In the genomic region with DNA sequence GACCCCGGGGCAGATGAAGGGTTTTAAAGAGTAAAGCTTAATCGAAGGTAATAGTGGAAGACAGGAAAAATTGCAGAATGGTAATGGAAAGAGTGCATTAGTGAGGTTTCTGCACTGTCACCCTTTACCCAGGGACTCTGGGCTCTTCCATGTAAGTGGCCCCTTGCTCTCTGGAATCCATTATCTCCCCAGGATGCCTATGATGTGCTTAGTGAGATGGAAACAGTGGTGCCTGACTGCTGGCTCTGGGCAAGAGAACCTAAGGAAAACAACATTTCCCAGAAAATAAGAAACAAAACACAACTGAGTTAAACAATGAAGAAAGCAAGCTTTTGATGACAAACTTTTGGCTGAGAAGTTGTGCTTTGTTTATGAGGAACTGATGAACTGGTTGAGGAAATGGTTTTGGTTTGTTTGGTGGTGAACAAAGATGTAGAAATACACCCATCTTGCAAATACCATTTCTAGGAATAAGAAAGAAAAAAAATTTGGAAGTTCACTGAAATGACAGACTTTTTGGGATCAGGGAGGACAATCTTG, we compare ENCODE assay signal across 19 cellular contexts.
DNase-seq lines count a peak whose midpoint lies in the region; ATAC-seq and TF ChIP-seq lines count a peak whose summit lies in the region.
"Had no signal": no experiment of that assay in that cellular context is flagged by ENCODE, and none has a peak within 500 bp of the region (broad histone marks: within the 10 kb centered on the region; RNA-seq: fewer than 3 reads in every experiment).

No MANE protein-coding gene starts in this region.

- H3K27ac ChIP-seq in CD4-positive, alpha-beta memory T cell (ENCODE audit: low read depth, low read length) = peak overlapping the region; percentile 30
- peak overlapping the region; percentile 74 for H3K27ac ChIP-seq in naive thymus-derived CD4-positive, alpha-beta T cell (ENCODE audit: low read depth, low read length)
- no peak overlapping the region for H3K27ac ChIP-seq in WERI-Rb-1
- H3K27ac ChIP-seq: C4-2B, gastroesophageal sphincter, RWPE1 had no signal

- H3K9me3 Mint-ChIP-seq in activated CD4-positive, alpha-beta T cell treated with anti-CD3 and anti-CD28 coated beads for 36 hours (ENCODE audit: low read depth) = no peaks in the 10 kb centered on the region
- no peaks in the 10 kb centered on the region for H3K9me3 Mint-ChIP-seq in CD4-positive, alpha-beta memory T cell
- H3K9me3 Mint-ChIP-seq in activated CD4-positive, alpha-beta memory T cell treated with anti-CD3 and anti-CD28 coated beads for 36 hours = no peaks in the 10 kb centered on the region
- peaks cover 0 to 5% (median 0%) of the 10 kb centered on the region in 11 donors for H3K9me3 Mint-ChIP-seq in naive thymus-derived CD4-positive, alpha-beta T cell

- H3K4me3 Mint-ChIP-seq in activated CD4-positive, alpha-beta T cell treated with anti-CD3 and anti-CD28 coated beads for 36 hours = peak overlapping the region; percentile 0
- peak overlapping the region; percentile 51 to 77 (median 64) for H3K4me3 Mint-ChIP-seq in CD4-positive, alpha-beta memory T cell
- peak overlapping the region; percentile 5 for H3K4me3 Mint-ChIP-seq in activated CD4-positive, alpha-beta memory T cell treated with anti-CD3 and anti-CD28 coated beads for 36 hours
- H3K4me3 Mint-ChIP-seq in naive thymus-derived CD4-positive, alpha-beta T cell = peak overlapping the region; percentile 16 to 80 (median 69)
- H3K4me3 Mint-ChIP-seq: memory B cell, naive B cell had no signal

- peaks cover 83% of the 10 kb centered on the region for H3K4me1 Mint-ChIP-seq in activated CD4-positive, alpha-beta T cell treated with anti-CD3 and anti-CD28 coated beads for 36 hours
- peaks cover 66 to 75% (median 73%) of the 10 kb centered on the region in 4 donors for H3K4me1 Mint-ChIP-seq in CD4-positive, alpha-beta memory T cell
- H3K4me1 Mint-ChIP-seq in activated CD4-positive, alpha-beta memory T cell treated with anti-CD3 and anti-CD28 coated beads for 36 hours (ENCODE audit: low read depth) = peaks cover 76% of the 10 kb centered on the region
- peaks cover 62 to 90% (median 84%) of the 10 kb centered on the region in 7 donors for H3K4me1 Mint-ChIP-seq in naive thymus-derived CD4-positive, alpha-beta T cell

- intact Hi-C loops in activated CD4-positive, alpha-beta T cell treated with anti-CD3 and anti-CD28 coated beads for 36 hours (cut with DNase I, micrococcal nuclease) = loop anchor here in 1 of 2 experiments (1.0 to 10.0 kb wide), 2 partner anchors 13 to 620 kb away; no protein-coding TSS in a partner anchor
- intact Hi-C loops in CD4-positive, alpha-beta memory T cell (cut with micrococcal nuclease) = no loop called here
- intact Hi-C loops in activated CD4-positive, alpha-beta memory T cell treated with anti-CD3 and anti-CD28 coated beads for 36 hours (cut with micrococcal nuclease) = no loop called here
- intact Hi-C loops in naive thymus-derived CD4-positive, alpha-beta T cell (cut with micrococcal nuclease) = loop anchor here in 1 of 2 donors (10.0 kb wide), 1 partner anchor 50 kb away; no protein-coding TSS in a partner anchor

- no peak for DNase-seq in activated CD4-positive, alpha-beta T cell treated with anti-CD3 and anti-CD28 coated beads for 36 hours
- no peak for DNase-seq in activated CD4-positive, alpha-beta T cell treated with anti-CD3 and anti-CD28 coated beads, Interleukin-2, amount 50 U/mL, for 4 hours
- no peak for DNase-seq in CD4-positive, alpha-beta memory T cell
- DNase-seq in activated CD4-positive, alpha-beta memory T cell treated with anti-CD3 and anti-CD28 coated beads for 36 hours = no peak
- peak in 2 of 9 donors; percentile 39 to 40 for DNase-seq in naive thymus-derived CD4-positive, alpha-beta T cell
- DNase-seq in WERI-Rb-1 = no peak
- no peak for DNase-seq in DMS79 (lab: John Stamatoyannopoulos, UW)
- DNase-seq: caudate nucleus, DMS53, MM.1S, naive B cell, NCI-H1930, NCI-H510A treated with DMSO at 0.1 percent for 48 hours had no signal

- POLR2A ChIA-PET in activated CD4-positive, alpha-beta T cell treated with anti-CD3 and anti-CD28 coated beads for 36 hours (lab: Charles Lee) = interaction anchor here (1.0 to 2.8 kb wide), 5 partner anchors 12 to 123 kb away, joined by 3 to 28 read pairs (median 4); a partner anchor contains a TSS
- POLR2A ChIA-PET in CD4-positive, alpha-beta memory T cell (lab: Charles Lee; ENCODE audit: partially characterized antibody) = interaction anchor here (0.8 to 11.0 kb wide), 15 partner anchors 7 to 210 kb away, joined by 3 to 452 read pairs (median 10); a partner anchor contains a TSS
- POLR2A ChIA-PET in activated CD4-positive, alpha-beta memory T cell treated with anti-CD3 and anti-CD28 coated beads for 36 hours (lab: Charles Lee) = interaction anchor here (1.3 to 10.9 kb wide), 6 partner anchors 12 to 123 kb away, joined by 3 to 307 read pairs (median 16); a partner anchor contains a TSS
- POLR2A ChIA-PET in naive thymus-derived CD4-positive, alpha-beta T cell (lab: Charles Lee) = interaction anchor here (0.6 to 10.9 kb wide), 10 partner anchors 10 to 211 kb away, joined by 3 to 260 read pairs (median 8); a partner anchor contains a TSS

- CTCF ChIA-PET in activated CD4-positive, alpha-beta T cell treated with anti-CD3 and anti-CD28 coated beads for 36 hours (lab: Charles Lee) = interaction anchor here (0.6 to 12.3 kb wide), 46 partner anchors 8 to 243 kb away, joined by 3 to 339 read pairs (median 4); a partner anchor contains a TSS
- CTCF ChIA-PET in CD4-positive, alpha-beta memory T cell (lab: Charles Lee; ENCODE audit: partially characterized antibody) = interaction anchor here (0.7 to 19.6 kb wide), 35 partner anchors 7 to 244 kb away, joined by 3 to 717 read pairs (median 10); a partner anchor contains a TSS
- CTCF ChIA-PET in activated CD4-positive, alpha-beta memory T cell treated with anti-CD3 and anti-CD28 coated beads for 36 hours (lab: Charles Lee) = interaction anchor here (0.7 to 19.7 kb wide), 44 partner anchors 8 to 244 kb away, joined by 3 to 551 read pairs (median 5); a partner anchor contains a TSS
- CTCF ChIA-PET in naive thymus-derived CD4-positive, alpha-beta T cell (lab: Charles Lee) = interaction anchor here (0.6 to 11.2 kb wide), 27 partner anchors 12 to 243 kb away, joined by 3 to 295 read pairs (median 5); a partner anchor contains a TSS

- TF ChIP-seq CTCF in WERI-Rb-1 (IDR thresholded peaks at IDR 0.05; ENCODE audit: low read depth, low read length) = no peak

- ATAC-seq in activated CD4-positive, alpha-beta T cell treated with anti-CD3 and anti-CD28 coated beads for 36 hours = no peak
- no peak for ATAC-seq in naive thymus-derived CD4-positive, alpha-beta T cell
- no peak for ATAC-seq in HG03439 (IDR thresholded peaks at IDR 0.05; ENCODE audit: unreplicated experiment)
- ATAC-seq: gastroesophageal sphincter had no signal

- H3K27me3 Mint-ChIP-seq in activated CD4-positive, alpha-beta T cell treated with anti-CD3 and anti-CD28 coated beads for 36 hours = no peaks in the 10 kb centered on the region
- H3K27me3 Mint-ChIP-seq in CD4-positive, alpha-beta memory T cell = no peaks in the 10 kb centered on the region
- H3K27me3 Mint-ChIP-seq in activated CD4-positive, alpha-beta memory T cell treated with anti-CD3 and anti-CD28 coated beads for 36 hours = no peaks in the 10 kb centered on the region
- H3K27me3 Mint-ChIP-seq in naive thymus-derived CD4-positive, alpha-beta T cell = no peaks in the 10 kb centered on the region
- H3K27me3 Mint-ChIP-seq: memory B cell, naive B cell had no signal

- no peaks in the 10 kb centered on the region for H3K27me3 ChIP-seq in CD4-positive, alpha-beta memory T cell (ENCODE audit: insufficient read depth, low read length)
- H3K27me3 ChIP-seq in naive thymus-derived CD4-positive, alpha-beta T cell (ENCODE audit: control insufficient read depth in 2 of 2, insufficient read depth in 2 of 2, low read length in 2 of 2) = no peaks in the 10 kb centered on the region
- peaks cover 42% of the 10 kb centered on the region for H3K27me3 ChIP-seq in WERI-Rb-1 (ENCODE audit: insufficient read depth, low read depth, severe bottlenecking)

- H3K4me1 ChIP-seq in CD4-positive, alpha-beta memory T cell (ENCODE audit: insufficient read depth, low read length) = peaks cover 74% of the 10 kb centered on the region
- H3K4me1 ChIP-seq in naive thymus-derived CD4-positive, alpha-beta T cell (ENCODE audit: control insufficient read depth in 2 of 2, insufficient read depth in 2 of 2, low read length in 2 of 2) = peaks cover 71 to 73% of the 10 kb centered on the region in 2 donors
- H3K4me1 ChIP-seq: gastroesophageal sphincter had no signal

- H3K9me3 ChIP-seq in CD4-positive, alpha-beta memory T cell (ENCODE audit: control insufficient read depth in 1 of 2, low read length in 2 of 2) = no peaks in the 10 kb centered on the region
- H3K9me3 ChIP-seq in naive thymus-derived CD4-positive, alpha-beta T cell (ENCODE audit: control insufficient read depth in 2 of 3, low read length in 3 of 3) = no peaks in the 10 kb centered on the region
- H3K9me3 ChIP-seq in WERI-Rb-1 (ENCODE audit: severe bottlenecking) = no peaks in the 10 kb centered on the region
- H3K9me3 ChIP-seq: gastroesophageal sphincter had no signal

- H3K4me3 ChIP-seq in CD4-positive, alpha-beta memory T cell (ENCODE audit: low read length in 2 of 2) = peak overlapping the region; percentile 6 to 10
- H3K4me3 ChIP-seq in naive thymus-derived CD4-positive, alpha-beta T cell (ENCODE audit: low read length) = peak overlapping the region; percentile 22
- no peak overlapping the region for H3K4me3 ChIP-seq in WERI-Rb-1 (ENCODE audit: low read depth, low read length)
- H3K4me3 ChIP-seq: gastroesophageal sphincter had no signal

- H3K27ac Mint-ChIP-seq in activated CD4-positive, alpha-beta T cell treated with anti-CD3 and anti-CD28 coated beads for 36 hours = peak overlapping the region; percentile 80
- H3K27ac Mint-ChIP-seq in CD4-positive, alpha-beta memory T cell = peak overlapping the region; percentile 78 to 96 (median 89)
- peak overlapping the region; percentile 92 for H3K27ac Mint-ChIP-seq in activated CD4-positive, alpha-beta memory T cell treated with anti-CD3 and anti-CD28 coated beads for 36 hours
- H3K27ac Mint-ChIP-seq in naive thymus-derived CD4-positive, alpha-beta T cell = peak overlapping the region; percentile 83 to 99 (median 95)
- H3K27ac Mint-ChIP-seq: memory B cell, progenitor cell of endocrine pancreas had no signal

- H3K36me3 ChIP-seq in CD4-positive, alpha-beta memory T cell (ENCODE audit: insufficient read depth, low read length) = no peaks in the 10 kb centered on the region
- no peaks in the 10 kb centered on the region for H3K36me3 ChIP-seq in naive thymus-derived CD4-positive, alpha-beta T cell (ENCODE audit: control insufficient read depth in 2 of 3, insufficient read depth in 3 of 3, low read length in 3 of 3)
- no peaks in the 10 kb centered on the region for H3K36me3 ChIP-seq in WERI-Rb-1
- H3K36me3 ChIP-seq: gastroesophageal sphincter had no signal

- peaks cover 6% of the 10 kb centered on the region for H3K36me3 Mint-ChIP-seq in activated CD4-positive, alpha-beta T cell treated with anti-CD3 and anti-CD28 coated beads for 36 hours (ENCODE audit: low read depth)
- H3K36me3 Mint-ChIP-seq in CD4-positive, alpha-beta memory T cell = no peaks in the 10 kb centered on the region
- no peaks in the 10 kb centered on the region for H3K36me3 Mint-ChIP-seq in activated CD4-positive, alpha-beta memory T cell treated with anti-CD3 and anti-CD28 coated beads for 36 hours
- H3K36me3 Mint-ChIP-seq in naive thymus-derived CD4-positive, alpha-beta T cell = peaks cover 0 to 16% (median 0%) of the 10 kb centered on the region in 5 donors
- H3K36me3 Mint-ChIP-seq: memory B cell, naive B cell had no signal

Comparison
In these comparisons a context has a peak if more than half of its experiments do, and no peak if none do; other contexts are left out.
1. H3K4me3 Mint-ChIP-seq: peak in every context shown above with its lines; median percentile 69 in naive thymus-derived CD4-positive, alpha-beta T cell; 64 in CD4-positive, alpha-beta memory T cell; 5 in activated CD4-positive, alpha-beta memory T cell treated with anti-CD3 and anti-CD28 coated beads for 36 hours; 0 in activated CD4-positive, alpha-beta T cell treated with anti-CD3 and anti-CD28 coated beads for 36 hours.